ENCODE assay signal across 1 cellular context in the genomic region with DNA sequence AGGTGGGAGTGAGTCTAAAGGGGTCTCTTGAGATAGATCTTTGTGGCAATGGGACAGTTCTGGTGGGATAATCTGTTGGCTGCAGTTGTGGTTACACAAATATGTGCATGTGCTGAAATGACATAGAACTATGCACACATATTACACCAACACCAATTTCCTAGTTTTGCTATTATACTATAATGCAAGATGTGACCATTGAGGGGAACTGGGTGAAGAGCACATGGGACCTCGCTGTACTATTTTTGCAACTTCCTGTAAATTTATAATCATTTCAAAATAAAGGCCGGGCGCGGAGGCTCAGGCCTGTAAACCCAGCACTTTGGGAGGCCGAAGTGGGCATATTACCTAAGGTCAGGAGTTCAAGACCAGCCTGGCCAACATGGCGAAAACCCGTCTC.
TF ChIP-seq lines count a peak whose summit lies in the region.

No MANE protein-coding gene starts in this region.

TF ChIP-seq in HepG2, 621 proteins besides CTCF, POLR2A, EP300 and RAD21:
- TF ChIP-seq ZNF761 (CRISPR knock-in tag; conservative IDR thresholded peaks at IDR 0.05) (no peak), CC2D1A (CRISPR knock-in tag; IDR thresholded peaks at IDR 0.05) (no peak), STAT5B (CRISPR knock-in tag; IDR thresholded peaks at IDR 0.05) (no peak), KAT7 (CRISPR knock-in tag; IDR thresholded peaks at IDR 0.05; ENCODE audit: borderline replicate concordance) (no peak), HMG20B (CRISPR knock-in tag; conservative IDR thresholded peaks at IDR 0.05) (no peak), CENPX (CRISPR knock-in tag; IDR thresholded peaks at IDR 0.05) (no peak), ZNF264 (CRISPR knock-in tag; IDR thresholded peaks at IDR 0.05) (no peak), ZNF30 (CRISPR knock-in tag; IDR thresholded peaks at IDR 0.05) (no peak), ZNF3 (CRISPR knock-in tag; IDR thresholded peaks at IDR 0.05) (no peak), ZNF839 (CRISPR knock-in tag; IDR thresholded peaks at IDR 0.05; ENCODE audit: borderline replicate concordance) (no peak), YY1 (IDR thresholded peaks at IDR 0.05; ENCODE audit: insufficient read depth, insufficient replicate concordance, low read depth, low read length) (no peak), ZNF7 (CRISPR knock-in tag; IDR thresholded peaks at IDR 0.05) (no peak)
- TF ChIP-seq, protein P1, sequence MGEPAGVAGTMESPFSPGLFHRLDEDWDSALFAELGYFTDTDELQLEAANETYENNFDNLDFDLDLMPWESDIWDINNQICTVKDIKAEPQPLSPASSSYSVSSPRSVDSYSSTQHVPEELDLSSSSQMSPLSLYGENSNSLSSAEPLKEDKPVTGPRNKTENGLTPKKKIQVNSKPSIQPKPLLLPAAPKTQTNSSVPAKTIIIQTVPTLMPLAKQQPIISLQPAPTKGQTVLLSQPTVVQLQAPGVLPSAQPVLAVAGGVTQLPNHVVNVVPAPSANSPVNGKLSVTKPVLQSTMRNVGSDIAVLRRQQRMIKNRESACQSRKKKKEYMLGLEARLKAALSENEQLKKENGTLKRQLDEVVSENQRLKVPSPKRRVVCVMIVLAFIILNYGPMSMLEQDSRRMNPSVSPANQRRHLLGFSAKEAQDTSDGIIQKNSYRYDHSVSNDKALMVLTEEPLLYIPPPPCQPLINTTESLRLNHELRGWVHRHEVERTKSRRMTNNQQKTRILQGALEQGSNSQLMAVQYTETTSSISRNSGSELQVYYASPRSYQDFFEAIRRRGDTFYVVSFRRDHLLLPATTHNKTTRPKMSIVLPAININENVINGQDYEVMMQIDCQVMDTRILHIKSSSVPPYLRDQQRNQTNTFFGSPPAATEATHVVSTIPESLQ (CRISPR knock-in tag; conservative IDR thresholded peaks at IDR 0.05), result no peak
- TF ChIP-seq, protein P2, sequence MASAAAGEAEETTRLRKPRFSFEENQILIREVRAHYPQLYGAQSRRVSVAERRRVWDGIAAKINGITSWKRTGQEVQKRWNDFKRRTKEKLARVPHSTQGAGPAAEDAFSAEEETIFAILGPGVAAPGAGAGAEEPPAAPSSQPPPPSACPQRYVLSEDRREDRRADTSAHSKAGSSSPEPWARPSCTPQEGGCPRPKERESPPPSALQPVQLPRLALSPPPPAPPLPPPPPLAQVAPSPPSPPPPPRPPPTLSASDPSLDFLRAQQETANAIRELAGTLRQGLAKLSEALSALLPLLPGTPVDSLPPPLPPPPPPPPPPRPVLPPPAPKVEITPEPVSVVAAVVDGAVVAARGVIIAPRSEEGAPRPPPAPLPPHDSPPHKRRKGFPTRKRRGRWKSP (CRISPR knock-in tag; IDR thresholded peaks at IDR 0.05), result no peak
- TF ChIP-seq, protein P3, sequence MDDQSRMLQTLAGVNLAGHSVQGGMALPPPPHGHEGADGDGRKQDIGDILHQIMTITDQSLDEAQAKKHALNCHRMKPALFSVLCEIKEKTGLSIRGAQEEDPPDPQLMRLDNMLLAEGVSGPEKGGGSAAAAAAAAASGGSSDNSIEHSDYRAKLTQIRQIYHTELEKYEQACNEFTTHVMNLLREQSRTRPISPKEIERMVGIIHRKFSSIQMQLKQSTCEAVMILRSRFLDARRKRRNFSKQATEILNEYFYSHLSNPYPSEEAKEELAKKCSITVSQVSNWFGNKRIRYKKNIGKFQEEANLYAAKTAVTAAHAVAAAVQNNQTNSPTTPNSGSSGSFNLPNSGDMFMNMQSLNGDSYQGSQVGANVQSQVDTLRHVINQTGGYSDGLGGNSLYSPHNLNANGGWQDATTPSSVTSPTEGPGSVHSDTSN (CRISPR knock-in tag; IDR thresholded peaks at IDR 0.05; ENCODE audit: borderline replicate concordance), result no peak
TF ChIP-seq in HepG2: peak in this region for 0.
